11 cellular contexts compared by ENCODE assay signal in the genomic region with DNA sequence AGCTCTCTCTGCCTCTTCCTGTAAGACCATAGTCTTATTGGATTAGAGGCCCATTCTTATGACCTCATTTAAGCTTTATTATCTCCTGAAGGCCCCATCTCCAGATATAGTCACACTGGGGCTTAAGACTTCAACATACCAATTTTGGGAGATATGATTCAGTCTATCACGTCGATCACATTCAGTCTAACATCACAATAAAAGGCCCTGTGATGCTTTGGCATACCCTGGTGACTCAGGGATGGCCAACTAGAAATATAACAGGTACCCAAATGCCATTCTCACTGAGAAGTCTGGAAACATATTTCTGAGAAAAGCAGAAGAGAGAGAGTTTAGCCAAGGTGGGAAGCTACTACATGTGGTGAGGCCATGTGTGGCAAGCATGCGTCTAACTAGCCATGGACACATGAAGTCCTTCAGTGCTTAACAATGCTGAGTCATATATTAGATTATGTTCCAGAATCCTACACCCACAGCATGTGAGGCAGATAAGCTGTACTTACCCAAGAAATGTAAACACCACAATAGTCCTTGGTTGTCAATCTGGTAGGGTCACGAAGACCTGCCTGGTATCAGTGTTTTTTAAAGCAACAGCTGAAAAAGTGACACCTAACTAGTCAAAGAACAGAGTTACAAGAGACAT.
DNase-seq lines count a peak whose midpoint lies in the region; ATAC-seq, FAIRE-seq and TF ChIP-seq lines count a peak whose summit lies in the region.
"Had no signal": no experiment of that assay in that cellular context is flagged by ENCODE, and none has a peak within 500 bp of the region (broad histone marks: within the 10 kb centered on the region; RNA-seq: fewer than 3 reads in every experiment).

No MANE protein-coding gene starts in this region.

- H3K4me1 ChIP-seq in A549 = peaks cover 11% of the 10 kb centered on the region; the same call in 2 of the 3 replicates

- TF ChIP-seq RAD21 in A549 (conservative IDR thresholded peaks at IDR 0.05 in 1 of 2, IDR thresholded peaks at IDR 0.05 in 1 of 2) = no peak

- WGBS in A549 (ENCODE audit: missing lambda C conversion rate) = 75% methylated on average over 4 of the region's 4 CpGs

- no peak for TF ChIP-seq POLR2A in A549 (IDR thresholded peaks at IDR 0.05; ENCODE audit: low read length)

- no peaks in the 10 kb centered on the region for H3K9me3 ChIP-seq in A549

- peak overlapping the region; percentile 17 to 46; a peak in 3 of 6 replicates for H3K27ac ChIP-seq in A549
- H3K27ac ChIP-seq: BLaER1 treated with 17β-estradiol and CSF1 and Interleukin-3, amounts not matched to agents 10 nM and 100 nM had no signal

- POLR2A ChIA-PET in A549 (lab: Yijun Ruan, JAX) = no interaction called here

- peak in 1 of 2 experiments; percentile 42 for DNase-seq in A549 (ENCODE audit: low read depth in 1 of 2, low spot score in 1 of 2)
- peak; percentile 28 for DNase-seq in HCEC 1CT
- DNase-seq in amniotic epithelial cell (ENCODE audit: low read depth) = peak; percentile 99
- DNase-seq in kidney tubule cell (ENCODE audit: low spot score) = peak; percentile 33
- DNase-seq in NCI-H2227 treated with DMSO at 0.1 percent for 48 hours (lab: John Stamatoyannopoulos, UW) = no peak
- no peak for DNase-seq in DMS79 (lab: John Stamatoyannopoulos, UW)
- DNase-seq: NCI-H1694; stimulated activated CD4-positive, alpha-beta T cell treated with anti-CD3 and anti-CD28 coated beads, Interleukin-4, amount 100 ng/mL, for 4 hours had no signal

- no peak for TF ChIP-seq EP300 in A549 (IDR thresholded peaks at IDR 0.05)

- no peak for TF ChIP-seq CTCF in A549 (IDR thresholded peaks at IDR 0.05)

- FAIRE-seq in A549 (lab: Jason Lieb, UNC) = no peak

- H3K4me2 ChIP-seq in A549 = no peak overlapping the region
- H3K4me2 ChIP-seq: BLaER1 treated with 17β-estradiol and CSF1 and Interleukin-3, amounts not matched to agents 10 nM and 100 nM had no signal

- CTCF ChIA-PET in A549 (lab: Yijun Ruan, JAX) = no interaction called here

- no peak overlapping the region for H3K4me3 ChIP-seq in A549
- H3K4me3 ChIP-seq: BLaER1 treated with 17β-estradiol and CSF1 and Interleukin-3, amounts not matched to agents 10 nM and 100 nM had no signal

- ATAC-seq in A549 = no peak
- ATAC-seq in HG02759 (IDR thresholded peaks at IDR 0.05; ENCODE audit: unreplicated experiment) = no peak
- no peak for ATAC-seq in HG03469 (IDR thresholded peaks at IDR 0.05; ENCODE audit: unreplicated experiment)

TF ChIP-seq in A549, 52 proteins besides CTCF, POLR2A, EP300 and RAD21:
- TF ChIP-seq, protein P1, sequence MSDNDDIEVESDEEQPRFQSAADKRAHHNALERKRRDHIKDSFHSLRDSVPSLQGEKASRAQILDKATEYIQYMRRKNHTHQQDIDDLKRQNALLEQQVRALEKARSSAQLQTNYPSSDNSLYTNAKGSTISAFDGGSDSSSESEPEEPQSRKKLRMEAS (IDR thresholded peaks at IDR 0.05) = no peak
- TF ChIP-seq JUNB (IDR thresholded peaks at IDR 0.05) (no peak), FOSL2 (IDR thresholded peaks at IDR 0.05) (no peak), FOSL2 (CRISPR knock-in tag; IDR thresholded peaks at IDR 0.05) (no peak), JUN (IDR thresholded peaks at IDR 0.05) (no peak), HOXB13 (CRISPR knock-in tag; IDR thresholded peaks at IDR 0.05; ENCODE audit: low read depth) (no peak), GATA3 (IDR thresholded peaks at IDR 0.05; ENCODE audit: borderline replicate concordance) (no peak), POLR2AphosphoS2 (conservative IDR thresholded peaks at IDR 0.05; ENCODE audit: low read length) (no peak), ZFP36 (IDR thresholded peaks at IDR 0.05; ENCODE audit: borderline replicate concordance, partially characterized antibody) (no peak), NFE2L2 (conservative IDR thresholded peaks at IDR 0.05; ENCODE audit: low read length) (0 out of 2 replicates have a peak, but pooled peaks have one; percentile 21), MAFK (IDR thresholded peaks at IDR 0.05; ENCODE audit: partially characterized antibody) (peak; percentile 57), HEYL (CRISPR knock-in tag; IDR thresholded peaks at IDR 0.05) (no peak)

Comparison
In these comparisons a context has a peak if more than half of its experiments do, and no peak if none do; other contexts are left out.
1. DNase-seq: peak in HCEC 1CT (single experiment), amniotic epithelial cell (single experiment) and kidney tubule cell (single experiment); none in NCI-H2227 treated with DMSO at 0.1 percent for 48 hours (single experiment) and DMS79 (single experiment).